Comparison of ENCODE assay signal across 25 cellular contexts in genomic region chr6:123507582-123507981, GRCh38.
DNase-seq lines count a peak whose midpoint lies in the region; ATAC-seq, FAIRE-seq and TF ChIP-seq lines count a peak whose summit lies in the region.
"Had no signal": no experiment of that assay in that cellular context is flagged by ENCODE, and none has a peak within 500 bp of the region (broad histone marks: within the 10 kb centered on the region; RNA-seq: fewer than 3 reads in every experiment).

No MANE protein-coding gene starts in this region.

- dilution Hi-C loops in IMR-90 (cut with HindIII; ENCODE audit: low sequenced_read_pairs, unreplicated experiment), result no loop called here

- no peaks in the 10 kb centered on the region for H4K20me1 ChIP-seq in HepG2 (ENCODE audit: insufficient read depth, low read length)
- no peaks in the 10 kb centered on the region for H4K20me1 ChIP-seq in IMR-90 (ENCODE audit: insufficient read depth, low read length)
- H4K20me1 ChIP-seq in OCI-LY7 (ENCODE audit: insufficient read depth, low read length), result no peaks in the 10 kb centered on the region
- H4K20me1 ChIP-seq: BLaER1 had no signal

- H2AFZ ChIP-seq in HepG2 (ENCODE audit: low read length), result no peak overlapping the region
- H2AFZ ChIP-seq in IMR-90 (replicated peaks; ENCODE audit: low read length, poor library complexity), result no peak overlapping the region
- no peak overlapping the region for H2AFZ ChIP-seq in OCI-LY7 (ENCODE audit: low read length)

- no peak overlapping the region for H2BK120ac ChIP-seq in IMR-90 (ENCODE audit: low read depth, low read length)

- H3K56ac ChIP-seq in IMR-90 (ENCODE audit: extremely low read depth, insufficient read depth, low read length), result no peak overlapping the region

- H3K9me3 ChIP-seq in HepG2 (ENCODE audit: low read length) (no peaks in the 10 kb centered on the region), right lobe of liver (no peaks in the 10 kb centered on the region), IMR-90 (ENCODE audit: control insufficient read depth, insufficient read depth, low read length) (peaks cover 2% of the 10 kb centered on the region; the same call in 1 of the 2 replicates), psoas muscle (no peaks in the 10 kb centered on the region), OCI-LY7 (ENCODE audit: low read length) (no peaks in the 10 kb centered on the region)
- H3K9me3 ChIP-seq: BE2C, BLaER1 had no signal

- no peak for FAIRE-seq in HepG2 (lab: Jason Lieb, UNC)
- FAIRE-seq: GM12878, GM12892, GM18507 had no signal

- no peak overlapping the region for H3K4me3 ChIP-seq in HepG2 (replicated peaks in 1 of 3; ENCODE audit: insufficient read depth in 1 of 3, low read depth in 2 of 3, low read length in 3 of 3)
- no peak overlapping the region for H3K4me3 ChIP-seq in right lobe of liver
- H3K4me3 ChIP-seq in IMR-90 (ENCODE audit: insufficient read depth, low read depth, low read length), result no peak overlapping the region
- H3K4me3 ChIP-seq in psoas muscle, result no peak overlapping the region
- no peak overlapping the region for H3K4me3 ChIP-seq in OCI-LY7 (ENCODE audit: low read depth, low read length, poor library complexity, severe bottlenecking)
- H3K4me3 ChIP-seq: BLaER1, GM12878 had no signal

- ATAC-seq in HepG2 (no peak), right lobe of liver (no peak), IMR-90 (ENCODE audit: low read depth) (no peak), psoas muscle (no peak)
- ATAC-seq: GM12878 had no signal

- no peak overlapping the region for H3K9ac ChIP-seq in HepG2 (ENCODE audit: insufficient read depth, low read depth, low read length)
- no peak overlapping the region for H3K9ac ChIP-seq in IMR-90 (ENCODE audit: low read depth, low read length)
- H3K9ac ChIP-seq: BLaER1 had no signal

- intact Hi-C loops in HepG2 (cut with micrococcal nuclease; ENCODE audit: unreplicated experiment) (no loop called here), right lobe of liver (cut with DNase I) (no loop called here), IMR-90 (cut with micrococcal nuclease) (no loop called here), psoas muscle (cut with DNase I) (no loop called here), OCI-LY7 (cut with micrococcal nuclease; ENCODE audit: unreplicated experiment) (no loop called here)

- H2AK9ac ChIP-seq in IMR-90 (replicated peaks; ENCODE audit: low read depth, low read length, poor library complexity), result no peak overlapping the region

- no peak overlapping the region for H2AK5ac ChIP-seq in IMR-90 (ENCODE audit: low read depth, low read length)

- no peak overlapping the region for H3K4me2 ChIP-seq in HepG2 (ENCODE audit: low read depth, low read length)
- H3K4me2 ChIP-seq in IMR-90 (ENCODE audit: low read depth, low read length), result no peak overlapping the region
- no peak overlapping the region for H3K4me2 ChIP-seq in OCI-LY7 (ENCODE audit: low read length)
- H3K4me2 ChIP-seq: BLaER1 had no signal

- POLR2A ChIA-PET in HepG2 (lab: Yijun Ruan, JAX), result no interaction called here
- POLR2A ChIA-PET in IMR-90 (lab: Charles Lee; ENCODE audit: unreplicated experiment), result no interaction called here
- POLR2A ChIA-PET in OCI-LY7 (lab: Charles Lee), result interaction anchor here (0.5 to 1.3 kb wide), 2 partner anchors 10 to 16 kb away, joined by 3 read pairs; no protein-coding TSS in a partner anchor

- H4K5ac ChIP-seq in IMR-90 (ENCODE audit: low read depth, low read length), result no peak overlapping the region

- no peak overlapping the region for H3K23ac ChIP-seq in IMR-90 (ENCODE audit: low read depth, low read length)

- no peak overlapping the region for H4K91ac ChIP-seq in IMR-90 (ENCODE audit: insufficient read depth, low read depth, low read length)

- CTCF ChIA-PET in HepG2 (lab: Yijun Ruan, JAX; ENCODE audit: low intra/inter-chr PET ratio, low total read pairs), result no interaction called here
- CTCF ChIA-PET in IMR-90 (lab: Yijun Ruan, JAX), result no interaction called here
- CTCF ChIA-PET in OCI-LY7 (lab: Charles Lee; ENCODE audit: unreplicated experiment), result no interaction called here

- H3K14ac ChIP-seq in IMR-90 (replicated peaks; ENCODE audit: low read depth, low read length), result no peak overlapping the region

- in situ Hi-C loops in HepG2 (cut with HindIII; ENCODE audit: extremely low pct_ligation_motif_present, low pct_unique_long_range_greater_than_20kb), result no loop called here
- in situ Hi-C loops in IMR-90 (cut with MboI; ENCODE audit: low sequenced_read_pairs), result no loop called here
- in situ Hi-C loops in KBM-7 (cut with MboI; ENCODE audit: low pct_unique_long_range_greater_than_20kb, low sequenced_read_pairs), result no loop called here

- no peaks in the 10 kb centered on the region for H3K36me3 ChIP-seq in HepG2 (replicated peaks in 1 of 2; ENCODE audit: control insufficient read depth in 1 of 2, insufficient read depth in 2 of 2, low read length in 2 of 2)
- H3K36me3 ChIP-seq in right lobe of liver, result no peaks in the 10 kb centered on the region
- H3K36me3 ChIP-seq in IMR-90 (ENCODE audit: control insufficient read depth, insufficient read depth, low read length), result no peaks in the 10 kb centered on the region
- peaks cover 0 to 72% of the 10 kb centered on the region in 2 donors for H3K36me3 ChIP-seq in psoas muscle (ENCODE audit: insufficient read depth in 1 of 2, low read depth in 1 of 2)
- H3K36me3 ChIP-seq in OCI-LY7 (ENCODE audit: insufficient read depth, low read length), result no peaks in the 10 kb centered on the region
- H3K36me3 ChIP-seq: BE2C, BLaER1 had no signal

- no peak overlapping the region for H3K4ac ChIP-seq in IMR-90 (ENCODE audit: low read depth, low read length)

- no peaks in the 10 kb centered on the region for H3K79me1 ChIP-seq in IMR-90 (ENCODE audit: low read depth in 1 of 2, low read length in 2 of 2)

- 2% methylated on average over 2 of the region's 2 CpGs for WGBS in HepG2 (ENCODE audit: low lambda C conversion rate)
- 40% methylated on average over 2 of the region's 2 CpGs for WGBS in right lobe of liver (ENCODE audit: insufficient coverage, low coverage, low lambda C conversion rate, missing lambda C conversion rate)
- WGBS in IMR-90 (ENCODE audit: extremely low coverage in 2 of 2, insufficient read length in 1 of 2), 2 experiments, result no CpG with 5 or more reads among the region's 2 CpGs
- WGBS in psoas muscle, 3 donors, result 47 to 71% (median 61%) methylated on average over 2 of the region's 2 CpGs

- no peak for TF ChIP-seq EP300 in HepG2 (IDR thresholded peaks at IDR 0.05; ENCODE audit: low read depth in 2 of 2, low read length in 2 of 2)
- TF ChIP-seq EP300 in HepG2 (CRISPR knock-in tag; IDR thresholded peaks at IDR 0.05; ENCODE audit: borderline replicate concordance), result no peak

- H3K27ac ChIP-seq in HepG2 (ENCODE audit: extremely low read length, insufficient read depth, low read length) (no peak overlapping the region), right lobe of liver (no peak overlapping the region), IMR-90 (ENCODE audit: insufficient read depth, low read length) (no peak overlapping the region), psoas muscle (peak overlapping the region; percentile 11), OCI-LY7 (ENCODE audit: low read depth, low read length, poor library complexity, severe bottlenecking) (no peak overlapping the region)
- H3K27ac ChIP-seq: BLaER1 had no signal

- TF ChIP-seq POLR2A in HepG2 (IDR thresholded peaks at IDR 0.05; ENCODE audit: insufficient read depth in 1 of 2, low read depth in 2 of 2, low read length in 2 of 2) (no peak), right lobe of liver (IDR thresholded peaks at IDR 0.05) (no peak), IMR-90 (IDR thresholded peaks at IDR 0.05; ENCODE audit: low read depth, low read length) (no peak)

- H3K27me3 ChIP-seq in HepG2 (ENCODE audit: control insufficient read depth in 1 of 2, insufficient read depth in 2 of 2, low read length in 2 of 2) (no peaks in the 10 kb centered on the region), right lobe of liver (no peaks in the 10 kb centered on the region), IMR-90 (ENCODE audit: control insufficient read depth, insufficient read depth, low read length) (no peaks in the 10 kb centered on the region), psoas muscle (ENCODE audit: insufficient read depth in 3 of 3, low read length in 2 of 3) (no peaks in the 10 kb centered on the region)
- H3K27me3 ChIP-seq: BE2C, BLaER1 had no signal

- no peak overlapping the region for H2BK15ac ChIP-seq in IMR-90 (ENCODE audit: low read depth, low read length)

- DNase-seq in HepG2 (ENCODE audit: low spot score) (no peak), right lobe of liver (no peak), IMR-90 (no peak), psoas muscle (no peak), OCI-LY7 (ENCODE audit: low spot score) (no peak), KBM-7 (no peak)
- DNase-seq: 8988T; ACHN; BE2C; C1 segment of cervical spinal cord; CD4-positive, alpha-beta memory T cell; CD4-positive, CD25-positive, alpha-beta regulatory T cell; CD8-positive, alpha-beta memory T cell; COR-L47; DMS 273 treated with DMSO at 0.1 percent for 48 hours; DMS153; DMS53; DMS79; DND-41; EL; GDM1 had no signal

- H3K4me1 ChIP-seq in HepG2 (ENCODE audit: insufficient read depth, low read length), result no peaks in the 10 kb centered on the region
- no peaks in the 10 kb centered on the region for H3K4me1 ChIP-seq in right lobe of liver
- H3K4me1 ChIP-seq in IMR-90 (ENCODE audit: control insufficient read depth, insufficient read depth, low read length), result no peaks in the 10 kb centered on the region
- H3K4me1 ChIP-seq in psoas muscle, result peaks cover 5% of the 10 kb centered on the region
- H3K4me1 ChIP-seq in OCI-LY7 (ENCODE audit: insufficient read depth, low read length, poor library complexity, severe bottlenecking), result no peaks in the 10 kb centered on the region
- H3K4me1 ChIP-seq: BE2C, BLaER1 had no signal

- TF ChIP-seq CTCF in HepG2 (CRISPR knock-in tag; IDR thresholded peaks at IDR 0.05), result no peak
- TF ChIP-seq CTCF in right lobe of liver (IDR thresholded peaks at IDR 0.05), result no peak
- TF ChIP-seq CTCF in IMR-90 (conservative IDR thresholded peaks at IDR 0.05; ENCODE audit: low read depth, low read length), result no peak
- no peak for TF ChIP-seq CTCF in psoas muscle (IDR thresholded peaks at IDR 0.05)
- no peak for TF ChIP-seq CTCF in OCI-LY7 (conservative IDR thresholded peaks at IDR 0.05; ENCODE audit: low read length)

- BruUV-seq in HepG2 (replicated peaks; lab: Mats Ljungman, UMichigan) (no TSS peak), IMR-90 (replicated peaks; lab: Mats Ljungman, UMichigan) (no TSS peak), OCI-LY7 (replicated peaks; lab: Mats Ljungman, UMichigan) (no TSS peak)

- H3K79me2 ChIP-seq in HepG2 (ENCODE audit: insufficient read depth, low read length) (no peaks in the 10 kb centered on the region), OCI-LY7 (ENCODE audit: insufficient read depth, low read depth, low read length) (no peaks in the 10 kb centered on the region)

- H3K9me1 ChIP-seq in IMR-90 (ENCODE audit: insufficient read depth, low read length), result no peaks in the 10 kb centered on the region

- H2BK5ac ChIP-seq in IMR-90 (ENCODE audit: low read depth, low read length, poor library complexity, severe bottlenecking), result no peak overlapping the region

- TF ChIP-seq RAD21 in HepG2 (CRISPR knock-in tag; IDR thresholded peaks at IDR 0.05) (no peak), IMR-90 (IDR thresholded peaks at IDR 0.05; ENCODE audit: low read length) (no peak)

- no peak overlapping the region for H3K18ac ChIP-seq in IMR-90 (ENCODE audit: low read depth, low read length)

- H4K8ac ChIP-seq in IMR-90 (ENCODE audit: low read depth in 2 of 2, low read length in 2 of 2), result no peak overlapping the region

- H2BK20ac ChIP-seq in IMR-90 (ENCODE audit: low read depth, low read length), result no peak overlapping the region

- H3K9me2 ChIP-seq in OCI-LY7 (ENCODE audit: insufficient read depth, low read length), result no peaks in the 10 kb centered on the region
